Comparison of ENCODE assay signal across 18 cellular contexts in the genomic region with DNA sequence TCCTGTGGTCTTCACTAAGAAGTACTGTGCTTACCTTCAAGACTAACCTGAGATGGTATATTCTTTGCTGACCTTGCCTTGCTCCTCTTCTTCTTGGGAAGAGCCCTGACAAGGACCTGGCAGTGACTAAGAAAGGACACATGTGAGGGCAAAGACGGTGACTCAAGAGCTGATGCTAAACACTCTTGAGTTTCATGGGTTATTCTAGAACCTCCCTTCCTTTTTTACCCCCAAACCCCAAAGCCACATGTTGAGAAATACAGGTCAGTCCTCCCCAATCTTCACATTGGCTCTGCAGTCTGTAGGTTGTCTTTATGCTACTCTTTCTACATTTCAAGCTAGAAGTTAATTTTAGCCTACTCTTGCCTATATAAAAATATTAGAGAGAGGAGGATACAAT.
"Had no signal": no experiment of that assay in that cellular context is flagged by ENCODE, and none has a peak within 500 bp of the region (broad histone marks: within the 10 kb centered on the region; RNA-seq: fewer than 3 reads in every experiment).

No MANE protein-coding gene starts in this region.

- DNase-seq: effector memory CD4-positive, alpha-beta T cell; gastrocnemius medialis; heart right ventricle; hypothalamus; mammary epithelial cell; naive thymus-derived CD4-positive, alpha-beta T cell; posterior cingulate gyrus; small intestine; stimulated activated CD4-positive, alpha-beta T cell treated with anti-CD3 and anti-CD28 coated beads, Interleukin-12 subunit alpha, Interleukin-12 subunit beta, amount 100 ng/mL, for 4 hours; stimulated activated naive CD4-positive, alpha-beta T cell; stomach; substantia nigra; transverse colon had no signal

- ATAC-seq: gastrocnemius medialis; heart right ventricle; left lobe of liver; naive thymus-derived CD4-positive, alpha-beta T cell had no signal

- H3K9me3 ChIP-seq: esophagus muscularis mucosa, gastrocnemius medialis, heart right ventricle, neutrophil, stomach, thoracic aorta, transverse colon had no signal

- H3K36me3 ChIP-seq: esophagus muscularis mucosa, gastrocnemius medialis, heart right ventricle, neutrophil, stomach, thoracic aorta, transverse colon had no signal

- H3K4me1 ChIP-seq: esophagus muscularis mucosa, gastrocnemius medialis, heart right ventricle, stomach, transverse colon had no signal

- H3K27me3 ChIP-seq: esophagus muscularis mucosa, gastrocnemius medialis, heart right ventricle, neutrophil, stomach, transverse colon had no signal

- H3K27ac ChIP-seq: epithelial cell of prostate, esophagus muscularis mucosa, gastrocnemius medialis, heart right ventricle, neutrophil, stomach, thoracic aorta, transverse colon had no signal

- H3K4me3 ChIP-seq: esophagus muscularis mucosa, gastrocnemius medialis, heart right ventricle, stomach, thoracic aorta, transverse colon had no signal
